ENCODE assay signal across 8 cellular contexts in genomic region chr5:36744678-36745659, GRCh38.
A peak's percentile ranks its signal among the peaks of the same experiment; 100 is the strongest.
DNase-seq lines count a peak whose midpoint lies in the region; ATAC-seq lines count a peak whose summit lies in the region.

No MANE protein-coding gene starts in this region.

- peaks cover 12% of the 10 kb centered on the region for H3K4me1 ChIP-seq in neuron (ENCODE audit: insufficient read depth, low read length)

- peak; percentile 89 for DNase-seq in EL
- DNase-seq in HT-29 (ENCODE audit: low spot score): peak; percentile 96
- peak; percentile 88 for DNase-seq in NCI-H82 (lab: John Stamatoyannopoulos, UW)
- peak; percentile 56 for DNase-seq in globus pallidus (ENCODE audit: low spot score)
- no peak for DNase-seq in T-helper 9 cell

- peak; percentile 76 for ATAC-seq in GM21447 (IDR thresholded peaks at IDR 0.05; ENCODE audit: unreplicated experiment)

- H3K4me1 Mint-ChIP-seq in activated naive CD4-positive, alpha-beta T cell treated with anti-CD3 and anti-CD28 coated beads, Interleukin-2, amount 50 U/mL, for 24 hours: peaks cover 13% of the 10 kb centered on the region

- H3K4me3 Mint-ChIP-seq in activated naive CD4-positive, alpha-beta T cell treated with anti-CD3 and anti-CD28 coated beads, Interleukin-2, amount 50 U/mL, for 24 hours: peak overlapping the region; percentile 89

- no peaks in the 10 kb centered on the region for H3K36me3 ChIP-seq in neuron (ENCODE audit: insufficient read depth, low read length)

- H3K9me3 Mint-ChIP-seq in activated naive CD4-positive, alpha-beta T cell treated with anti-CD3 and anti-CD28 coated beads, Interleukin-2, amount 50 U/mL, for 24 hours: no peaks in the 10 kb centered on the region

- H3K27me3 ChIP-seq in neuron (ENCODE audit: insufficient read depth, low read length): peaks cover 43% of the 10 kb centered on the region

- peak overlapping the region; percentile 54 for H3K4me3 ChIP-seq in neuron (ENCODE audit: low read length)

- peak overlapping the region; percentile 85 for H2AFZ ChIP-seq in neuron (ENCODE audit: low read depth, low read length)

- no peaks in the 10 kb centered on the region for H3K9me3 ChIP-seq in neuron (ENCODE audit: low read length)

- no peaks in the 10 kb centered on the region for H3K36me3 Mint-ChIP-seq in activated naive CD4-positive, alpha-beta T cell treated with anti-CD3 and anti-CD28 coated beads, Interleukin-2, amount 50 U/mL, for 24 hours

- H3K27ac Mint-ChIP-seq in activated naive CD4-positive, alpha-beta T cell treated with anti-CD3 and anti-CD28 coated beads, Interleukin-2, amount 50 U/mL, for 24 hours: no peak overlapping the region

- peaks cover 32% of the 10 kb centered on the region for H3K27me3 Mint-ChIP-seq in activated naive CD4-positive, alpha-beta T cell treated with anti-CD3 and anti-CD28 coated beads, Interleukin-2, amount 50 U/mL, for 24 hours
